Comparison of ENCODE assay signal across 13 cellular contexts in the genomic region with DNA sequence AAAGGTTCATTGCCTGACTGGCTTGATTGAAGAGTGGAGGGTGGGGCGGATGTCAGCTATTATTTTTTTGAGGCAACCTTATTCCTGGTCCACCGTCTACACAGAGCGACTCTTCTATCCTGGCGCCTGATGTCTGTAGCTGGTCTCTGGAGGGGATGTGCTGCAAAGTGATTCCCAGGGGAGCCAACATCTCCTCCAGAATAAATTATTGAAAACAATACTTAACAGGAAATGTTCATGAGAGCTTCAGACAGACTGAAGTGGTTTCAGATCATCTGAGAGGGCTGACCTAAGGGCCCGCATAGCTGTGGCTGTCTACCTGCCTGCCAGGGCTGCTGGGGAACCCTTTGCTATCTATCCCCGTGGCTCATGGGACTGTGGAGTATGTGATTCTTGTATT.
DNase-seq lines count a peak whose midpoint lies in the region; ATAC-seq and TF ChIP-seq lines count a peak whose summit lies in the region.
"Had no signal": no experiment of that assay in that cellular context is flagged by ENCODE, and none has a peak within 500 bp of the region (broad histone marks: within the 10 kb centered on the region; RNA-seq: fewer than 3 reads in every experiment).

No MANE protein-coding gene starts in this region.

- H3K27me3 ChIP-seq in suprapubic skin, result no peaks in the 10 kb centered on the region
- H3K27me3 ChIP-seq: gastroesophageal sphincter had no signal

- H3K4me1 ChIP-seq in suprapubic skin, result no peaks in the 10 kb centered on the region
- H3K4me1 ChIP-seq: A549 had no signal

- no peak overlapping the region for H3K4me3 Mint-ChIP-seq in osteocyte (ENCODE audit: unreplicated experiment)
- H3K4me3 Mint-ChIP-seq: central memory CD8-positive, alpha-beta T cell had no signal

- 84% methylated on average over 6 of the region's 6 CpGs for WGBS in suprapubic skin

- no peak for TF ChIP-seq EP300 in suprapubic skin (IDR thresholded peaks at IDR 0.05)

- no peaks in the 10 kb centered on the region for H3K9me3 ChIP-seq in suprapubic skin
- H3K9me3 ChIP-seq: A549, gastroesophageal sphincter had no signal

- no peak overlapping the region for H3K4me3 ChIP-seq in suprapubic skin
- H3K4me3 ChIP-seq: A549, gastroesophageal sphincter had no signal

- H3K36me3 ChIP-seq in suprapubic skin, result no peaks in the 10 kb centered on the region
- H3K36me3 ChIP-seq: gastroesophageal sphincter had no signal

- H3K9me3 Mint-ChIP-seq in osteocyte (ENCODE audit: unreplicated experiment), result no peaks in the 10 kb centered on the region
- H3K9me3 Mint-ChIP-seq: central memory CD8-positive, alpha-beta T cell had no signal

- no peak for TF ChIP-seq POLR2A in suprapubic skin (IDR thresholded peaks at IDR 0.05)

- no peaks in the 10 kb centered on the region for H3K27me3 Mint-ChIP-seq in osteocyte (ENCODE audit: unreplicated experiment)

- no peak overlapping the region for H3K27ac ChIP-seq in suprapubic skin
- H3K27ac ChIP-seq: A549, gastroesophageal sphincter had no signal

- ATAC-seq in HG02610 (IDR thresholded peaks at IDR 0.05; ENCODE audit: unreplicated experiment), result peak; percentile 39
- ATAC-seq in HG03520 (IDR thresholded peaks at IDR 0.05; ENCODE audit: unreplicated experiment), result peak; percentile 47
- ATAC-seq: A549, gastroesophageal sphincter had no signal

- DNase-seq in NCI-H2171 treated with DMSO at 0.1 percent for 48 hours (lab: John Stamatoyannopoulos, UW) (peak; percentile 3), NCI-H2171 (lab: John Stamatoyannopoulos, UW) (no peak), osteocyte (ENCODE audit: extremely low spot score, unreplicated experiment) (peak; percentile 46), suprapubic skin (ENCODE audit: low spot score in 2 of 2) (no peak)
- DNase-seq in stimulated activated naive CD4-positive, alpha-beta T cell treated with Interleukin-2 at 50 U/mL for 16 hours (lab: John Stamatoyannopoulos, UW), result no peak
- no peak for DNase-seq in activated CD8-positive, alpha-beta memory T cell treated with anti-CD3 and anti-CD28 coated beads for 24 hours
- DNase-seq: mesenchymal stem cell, NCI-H446 had no signal

- TF ChIP-seq CTCF in osteocyte (IDR thresholded peaks at IDR 0.05), result no peak
- TF ChIP-seq CTCF in suprapubic skin (IDR thresholded peaks at IDR 0.05), result no peak

- no peaks in the 10 kb centered on the region for H3K36me3 Mint-ChIP-seq in osteocyte (ENCODE audit: unreplicated experiment)

- H3K4me1 Mint-ChIP-seq in osteocyte (ENCODE audit: unreplicated experiment), result peaks cover 7% of the 10 kb centered on the region
- H3K4me1 Mint-ChIP-seq: central memory CD8-positive, alpha-beta T cell had no signal

- no peak overlapping the region for H3K27ac Mint-ChIP-seq in osteocyte (ENCODE audit: unreplicated experiment)

Comparison
In these comparisons a context has a peak if more than half of its experiments do, and no peak if none do; other contexts are left out.
1. DNase-seq: peak in NCI-H2171 treated with DMSO at 0.1 percent for 48 hours (single experiment) and osteocyte (single experiment); none in NCI-H2171 (single experiment), stimulated activated naive CD4-positive, alpha-beta T cell treated with Interleukin-2 at 50 U/mL for 16 hours (single experiment), suprapubic skin (0 of 2) and activated CD8-positive, alpha-beta memory T cell treated with anti-CD3 and anti-CD28 coated beads for 24 hours (single experiment).